In the genomic region with DNA sequence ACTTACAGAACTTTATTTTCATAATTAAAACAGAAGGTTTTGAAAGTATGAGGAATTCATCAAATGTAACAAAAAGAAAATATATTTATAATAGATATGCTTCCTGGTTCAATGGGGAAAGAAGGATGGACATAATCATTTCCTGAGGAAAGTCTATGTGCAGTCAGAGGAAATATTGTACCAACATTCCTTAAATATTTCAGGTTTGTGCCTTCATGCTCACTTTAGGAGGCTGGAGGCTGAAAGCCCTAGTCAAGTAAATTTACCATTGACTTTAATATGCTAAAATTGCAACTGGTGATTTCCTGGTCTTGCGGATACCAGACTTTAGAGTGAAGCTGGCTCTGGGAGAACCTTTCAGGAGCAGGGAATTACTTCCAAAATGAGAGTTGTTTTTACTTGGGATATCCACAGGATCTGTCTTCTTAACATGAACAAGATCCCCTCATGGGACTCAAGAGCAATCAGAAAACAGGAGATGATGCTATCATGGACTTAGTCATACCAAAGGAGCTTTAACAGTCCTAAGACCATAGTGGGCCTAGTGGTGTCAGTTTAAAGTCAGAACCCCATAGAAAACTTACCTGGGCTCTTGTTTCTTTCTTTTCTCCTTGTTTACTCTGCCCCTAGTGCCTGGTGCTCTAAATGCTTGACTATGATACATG, we compare ENCODE assay signal across 28 cellular contexts.
DNase-seq lines count a peak whose midpoint lies in the region; ATAC-seq, FAIRE-seq and TF ChIP-seq lines count a peak whose summit lies in the region.
"Had no signal": no experiment of that assay in that cellular context is flagged by ENCODE, and none has a peak within 500 bp of the region (broad histone marks: within the 10 kb centered on the region; RNA-seq: fewer than 3 reads in every experiment).

No MANE protein-coding gene starts in this region.

- no peak overlapping the region for H3K27ac ChIP-seq in astrocyte (ENCODE audit: low read depth, low read length)
- H3K27ac ChIP-seq in mesodermal cell (ENCODE audit: low read depth, low read length, severe bottlenecking), result peak overlapping the region; percentile 25
- H3K27ac ChIP-seq: gastrocnemius medialis, GM23248, lower lobe of right lung, neutrophil, psoas muscle, upper lobe of right lung had no signal

- no peaks in the 10 kb centered on the region for H3K79me2 ChIP-seq in astrocyte (ENCODE audit: insufficient read depth, low read length)

- no peak overlapping the region for H3K27ac Mint-ChIP-seq in astrocyte (ENCODE audit: unreplicated experiment)
- H3K27ac Mint-ChIP-seq: activated CD4-positive, alpha-beta T cell treated with anti-CD3 and anti-CD28 coated beads, Interleukin-2, amount 10 ng/mL, durations not matched to agents 24 days and 14 days; activated T-cell treated with anti-CD3 and anti-CD28 coated beads, Interleukin-2, amount 50 U/mL, for 72 hours; CD4-positive, alpha-beta T cell; T-helper 17 cell had no signal

- DNase-seq in EL, result peak; percentile 18
- peak; percentile 30 for DNase-seq in astrocyte (ENCODE audit: low read depth)
- DNase-seq in fibroblast of mammary gland (ENCODE audit: low read depth), result peak; percentile 57
- DNase-seq in putamen (ENCODE audit: low spot score), result no peak
- DNase-seq: 8988T; activated CD4-positive, alpha-beta T cell treated with anti-CD3 and anti-CD28 coated beads, Interleukin-2, amount 10 ng/mL, durations not matched to agents 24 days and 14 days; activated naive CD4-positive, alpha-beta T cell treated with Interleukin-2 at 50 U/mL for 16 hours; activated T-cell treated with anti-CD3 and anti-CD28 coated beads, Interleukin-2, amount 50 U/mL, for 72 hours; CD4-positive, alpha-beta T cell; gastrocnemius medialis; GM23248; lower lobe of right lung; NCI-H1092 treated with DMSO at 0.1 percent for 48 hours; NCI-H187 treated with DMSO at 0.1 percent for 48 hours; NCI-H69; psoas muscle; SK-N-SH; small intestine; stimulated activated CD4-positive, alpha-beta T cell treated with anti-CD3 and anti-CD28 coated beads, Interleukin-1b, Interleukin-23, amount 100 ng/mL, for 48 hours; T-helper 17 cell; upper lobe of right lung had no signal

- H4K20me1 ChIP-seq in astrocyte (ENCODE audit: insufficient read depth, low read length), result no peaks in the 10 kb centered on the region

- no peak overlapping the region for H2AFZ ChIP-seq in astrocyte (ENCODE audit: low read depth, low read length)
- H2AFZ ChIP-seq: GM23248 had no signal

- H3K4me1 ChIP-seq in astrocyte (ENCODE audit: insufficient read depth, low read length) (no peaks in the 10 kb centered on the region), mesodermal cell (ENCODE audit: control insufficient read depth, insufficient read depth, low read length, poor library complexity, severe bottlenecking) (peaks cover 4% of the 10 kb centered on the region)
- H3K4me1 ChIP-seq: gastrocnemius medialis, lower lobe of right lung, psoas muscle, upper lobe of right lung had no signal

- H3K4me3 ChIP-seq in astrocyte (ENCODE audit: insufficient read depth, low read depth, low read length), result no peak overlapping the region
- no peak overlapping the region for H3K4me3 ChIP-seq in fibroblast of mammary gland (ENCODE audit: control insufficient read depth, low read depth, low read length)
- no peak overlapping the region for H3K4me3 ChIP-seq in mesodermal cell (ENCODE audit: extremely low read depth, insufficient read depth, low read length, poor library complexity, severe bottlenecking)
- H3K4me3 ChIP-seq: gastrocnemius medialis, GM23248, lower lobe of right lung, psoas muscle, upper lobe of right lung had no signal

- H3K9me3 ChIP-seq in astrocyte (ENCODE audit: insufficient read depth, low read depth, low read length), result no peaks in the 10 kb centered on the region
- H3K9me3 ChIP-seq in mesodermal cell (ENCODE audit: control insufficient read depth, low read length), result no peaks in the 10 kb centered on the region
- H3K9me3 ChIP-seq: gastrocnemius medialis, lower lobe of right lung, neutrophil, psoas muscle, SK-N-SH, upper lobe of right lung had no signal

- peaks cover 9% of the 10 kb centered on the region for H3K4me1 Mint-ChIP-seq in astrocyte (ENCODE audit: low read depth, unreplicated experiment)
- H3K4me1 Mint-ChIP-seq: activated CD4-positive, alpha-beta T cell treated with anti-CD3 and anti-CD28 coated beads, Interleukin-2, amount 10 ng/mL, durations not matched to agents 24 days and 14 days; T-helper 17 cell had no signal

- H3K9me3 Mint-ChIP-seq in astrocyte (ENCODE audit: unreplicated experiment), result no peaks in the 10 kb centered on the region

- TF ChIP-seq CTCF in astrocyte (IDR thresholded peaks at IDR 0.05; ENCODE audit: insufficient read depth, low read depth, low read length) (no peak), fibroblast of mammary gland (conservative IDR thresholded peaks at IDR 0.05; ENCODE audit: control insufficient read depth, insufficient read depth, low read depth, low read length) (no peak)

- no peaks in the 10 kb centered on the region for H3K36me3 Mint-ChIP-seq in astrocyte (ENCODE audit: low read depth, unreplicated experiment)

- no peaks in the 10 kb centered on the region for H3K27me3 ChIP-seq in astrocyte (ENCODE audit: insufficient read depth, low read length)
- H3K27me3 ChIP-seq: gastrocnemius medialis, neutrophil, upper lobe of right lung had no signal

- no peaks in the 10 kb centered on the region for H3K27me3 Mint-ChIP-seq in astrocyte (ENCODE audit: low read depth, unreplicated experiment)
- H3K27me3 Mint-ChIP-seq: activated CD4-positive, alpha-beta T cell treated with anti-CD3 and anti-CD28 coated beads, Interleukin-2, amount 10 ng/mL, durations not matched to agents 24 days and 14 days; CD4-positive, alpha-beta T cell; T-helper 17 cell had no signal

- no peak for FAIRE-seq in astrocyte (lab: Jason Lieb, UNC)
- FAIRE-seq: GM19239, islet of Langerhans, small intestine had no signal

- H3K4me2 ChIP-seq in astrocyte (ENCODE audit: low read length), result no peak overlapping the region
- H3K4me2 ChIP-seq: SK-N-SH had no signal

- H3K36me3 ChIP-seq in astrocyte (ENCODE audit: insufficient read depth, low read length), result no peaks in the 10 kb centered on the region
- no peaks in the 10 kb centered on the region for H3K36me3 ChIP-seq in mesodermal cell (ENCODE audit: control insufficient read depth, insufficient read depth, low read length)
- H3K36me3 ChIP-seq: gastrocnemius medialis, lower lobe of right lung, neutrophil, upper lobe of right lung had no signal

- no peak overlapping the region for H3K9ac ChIP-seq in astrocyte (ENCODE audit: low read length)
- H3K9ac ChIP-seq: GM23248, SK-N-SH had no signal

- ATAC-seq in GM18498 (IDR thresholded peaks at IDR 0.05; ENCODE audit: unreplicated experiment) (no peak), GM19351 (IDR thresholded peaks at IDR 0.05; ENCODE audit: unreplicated experiment) (no peak), HG02798 (IDR thresholded peaks at IDR 0.05; ENCODE audit: poor library complexity, unreplicated experiment) (no peak)
- ATAC-seq: activated T-cell treated with anti-CD3 and anti-CD28 coated beads, Interleukin-2, amount 50 U/mL, for 72 hours; gastrocnemius medialis; lower lobe of right lung; psoas muscle; T-helper 17 cell; upper lobe of right lung had no signal

- H3K4me3 Mint-ChIP-seq in astrocyte (ENCODE audit: unreplicated experiment), result no peak overlapping the region
- H3K4me3 Mint-ChIP-seq: activated CD4-positive, alpha-beta T cell treated with anti-CD3 and anti-CD28 coated beads, Interleukin-2, amount 10 ng/mL, durations not matched to agents 24 days and 14 days; activated T-cell treated with anti-CD3 and anti-CD28 coated beads, Interleukin-2, amount 50 U/mL, for 72 hours; CD4-positive, alpha-beta T cell; T-helper 17 cell had no signal

- WGBS in mesodermal cell (ENCODE audit: insufficient coverage in 2 of 2), 2 experiments, result no CpG with 5 or more reads among the region's 1 CpG
